Comparison of ENCODE assay signal across 1 cellular context in the genomic region with DNA sequence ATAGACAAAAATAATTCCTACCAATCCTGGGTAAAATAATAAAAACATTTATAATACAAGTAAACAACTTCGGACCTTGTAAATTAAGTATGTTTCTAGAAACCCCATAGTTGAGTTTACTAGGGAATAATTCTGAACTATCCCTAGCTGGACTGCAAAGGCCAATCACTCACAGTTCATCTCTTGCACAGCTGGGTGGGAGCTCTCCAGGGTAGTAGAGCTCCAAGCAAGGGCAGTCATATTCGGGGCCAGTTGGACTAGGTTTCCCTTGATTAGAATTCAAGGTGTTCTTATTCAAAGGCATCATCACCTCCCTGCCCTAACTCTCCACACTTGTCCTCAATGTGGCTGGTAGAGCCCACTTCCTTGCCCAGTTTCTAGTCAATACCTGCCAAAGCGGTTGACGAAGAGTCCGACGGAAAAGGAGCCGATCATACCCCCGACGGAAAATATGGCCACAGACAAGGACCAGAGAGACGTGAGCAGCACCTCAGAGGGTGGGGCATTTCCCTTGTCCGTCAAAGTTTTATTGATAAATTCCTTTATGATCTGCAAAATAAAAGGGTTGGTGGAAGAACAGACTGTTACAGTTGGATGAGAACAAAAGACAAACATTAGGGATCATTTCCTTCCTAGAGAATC.
TF ChIP-seq lines count a peak whose summit lies in the region.

No MANE protein-coding gene starts in this region.

TF ChIP-seq in Ishikawa, 13 proteins besides CTCF, POLR2A, EP300 and RAD21:
- peak; percentile 71 for TF ChIP-seq REST (IDR thresholded peaks at IDR 0.05; ENCODE audit: low read depth)
TF ChIP-seq in Ishikawa: peak in this region for 1; not testable (repeated sequence) for 12.
